In genomic region chr2:118097657-118098056, GRCh38 we compare ENCODE assay signal across 1 cellular context.
TF ChIP-seq lines count a peak whose summit lies in the region.

No MANE protein-coding gene starts in this region.

TF ChIP-seq in IMR-90, 13 proteins besides CTCF, POLR2A, EP300 and RAD21 (continued from another document):
- TF ChIP-seq SMC3 (IDR thresholded peaks at IDR 0.05; ENCODE audit: low read depth, low read length): no peak
- no peak for TF ChIP-seq MXI1 (IDR thresholded peaks at IDR 0.05; ENCODE audit: borderline replicate concordance, low read depth, low read length)
- TF ChIP-seq CHD1 (IDR thresholded peaks at IDR 0.05; ENCODE audit: low read depth, low read length): no peak
- no peak for TF ChIP-seq USF2 (IDR thresholded peaks at IDR 0.05; ENCODE audit: low read depth, low read length)
- no peak for TF ChIP-seq ELK1 (IDR thresholded peaks at IDR 0.05; ENCODE audit: borderline replicate concordance, low read depth, low read length)
- TF ChIP-seq MAZ (IDR thresholded peaks at IDR 0.05; ENCODE audit: borderline replicate concordance, low read depth, low read length): no peak
- TF ChIP-seq BHLHE40 (IDR thresholded peaks at IDR 0.05; ENCODE audit: low read depth, low read length): no peak
- no peak for TF ChIP-seq FOS (IDR thresholded peaks at IDR 0.05; ENCODE audit: low read depth, low read length)
- TF ChIP-seq CEBPB (IDR thresholded peaks at IDR 0.05; ENCODE audit: low read depth, low read length): no peak
- no peak for TF ChIP-seq NFE2L2 (IDR thresholded peaks at IDR 0.05; ENCODE audit: low read depth, low read length)
- TF ChIP-seq RCOR1 (IDR thresholded peaks at IDR 0.05; ENCODE audit: insufficient replicate concordance, low read length): no peak
- no peak for TF ChIP-seq MAFK (IDR thresholded peaks at IDR 0.05; ENCODE audit: low read depth, low read length)
